In genomic region chr22:31583861-31584485, GRCh38 we compare ENCODE assay signal across 15 cellular contexts.
DNase-seq lines count a peak whose midpoint lies in the region; ATAC-seq, FAIRE-seq and TF ChIP-seq lines count a peak whose summit lies in the region.
"Had no signal": no experiment of that assay in that cellular context is flagged by ENCODE, and none has a peak within 500 bp of the region (broad histone marks: within the 10 kb centered on the region; RNA-seq: fewer than 3 reads in every experiment).

No MANE protein-coding gene starts in this region.

- no peak overlapping the region for H3K4me3 ChIP-seq in fibroblast of villous mesenchyme (ENCODE audit: low read depth, low read length)
- no peak overlapping the region for H3K4me3 ChIP-seq in body of pancreas
- H3K4me3 ChIP-seq: lower lobe of right lung, pancreas had no signal

- TF ChIP-seq CTCF in activated CD8-positive, alpha-beta T cell treated with anti-CD3 and anti-CD28 coated beads for 36 hours (IDR thresholded peaks at IDR 0.05) = no peak
- no peak for TF ChIP-seq CTCF in fibroblast of villous mesenchyme (IDR thresholded peaks at IDR 0.05; ENCODE audit: insufficient read depth, low read depth, low read length)
- TF ChIP-seq CTCF in body of pancreas (IDR thresholded peaks at IDR 0.05) = no peak

- peaks cover 48% of the 10 kb centered on the region for H3K4me1 Mint-ChIP-seq in stimulated activated naive CD8-positive, alpha-beta T cell treated with anti-CD3 and anti-CD28 coated beads, Interleukin-15, Interleukin-2, amounts not matched to agents 100 ng/mL and 50 ng/mL, for 24 hours (ENCODE audit: low read depth)
- H3K4me1 Mint-ChIP-seq in activated CD8-positive, alpha-beta T cell treated with anti-CD3 and anti-CD28 coated beads for 36 hours (ENCODE audit: low read depth) = peaks cover 42% of the 10 kb centered on the region

- DNase-seq in stimulated activated naive CD8-positive, alpha-beta T cell treated with anti-CD3 and anti-CD28 coated beads, Interleukin-15, Interleukin-2, amounts not matched to agents 100 U/mL and 50 U/mL, for 24 hours = no peak
- DNase-seq in activated CD8-positive, alpha-beta T cell treated with anti-CD3 and anti-CD28 coated beads for 36 hours = no peak
- DNase-seq in fibroblast of villous mesenchyme (ENCODE audit: low read depth) (peak; percentile 53), body of pancreas (no peak), SK-N-DZ (ENCODE audit: low spot score) (no peak), COR-L47 (lab: John Stamatoyannopoulos, UW) (no peak), HTR-8/SVneo (ENCODE audit: insufficient read length, low spot score) (no peak)
- DNase-seq: amygdala; effector memory CD4-positive, alpha-beta T cell; Kasumi-1; lower lobe of right lung; pancreas; stimulated activated naive B cell treated with anti-CD40 and anti-IgM and Interleukin-4, amounts not matched to agents 10 μg/mL and 1 μg/mL and 100 μg/mL, for 72 hours had no signal

- H3K36me3 ChIP-seq in body of pancreas (replicated peaks in 1 of 2; ENCODE audit: insufficient read depth in 1 of 2, low read depth in 2 of 2) = no peaks in the 10 kb centered on the region
- H3K36me3 ChIP-seq: pancreas had no signal

- no peaks in the 10 kb centered on the region for H3K27me3 ChIP-seq in body of pancreas
- H3K27me3 ChIP-seq: pancreas had no signal

- POLR2A ChIA-PET in activated CD8-positive, alpha-beta T cell treated with anti-CD3 and anti-CD28 coated beads for 36 hours (lab: Charles Lee) = interaction anchor here (0.6 to 1.4 kb wide), 4 partner anchors 14 to 75 kb away, joined by 3 to 6 read pairs (median 4); no protein-coding TSS in a partner anchor

- peak overlapping the region in 2 of 4 donors; percentile 57 to 65 for H3K27ac ChIP-seq in body of pancreas
- H3K27ac ChIP-seq: lower lobe of right lung had no signal

- no peak overlapping the region for H3K4me3 Mint-ChIP-seq in stimulated activated naive CD8-positive, alpha-beta T cell treated with anti-CD3 and anti-CD28 coated beads, Interleukin-15, Interleukin-2, amounts not matched to agents 100 ng/mL and 50 ng/mL, for 24 hours
- no peak overlapping the region for H3K4me3 Mint-ChIP-seq in activated CD8-positive, alpha-beta T cell treated with anti-CD3 and anti-CD28 coated beads for 36 hours

- H3K9me3 ChIP-seq in body of pancreas = no peaks in the 10 kb centered on the region
- H3K9me3 ChIP-seq: lower lobe of right lung, pancreas had no signal

- no peak for ATAC-seq in stimulated activated naive CD8-positive, alpha-beta T cell treated with anti-CD3 and anti-CD28 coated beads, Interleukin-15, Interleukin-2, amounts not matched to agents 100 U/mL and 50 U/mL, for 24 hours
- ATAC-seq in activated CD8-positive, alpha-beta T cell treated with anti-CD3 and anti-CD28 coated beads for 36 hours = no peak
- ATAC-seq in body of pancreas = no peak
- ATAC-seq: lower lobe of right lung; pancreas; stimulated activated naive B cell treated with anti-CD40 and anti-IgM and Interleukin-4, amounts not matched to agents 10 μg/mL and 1 μg/mL and 100 μg/mL, for 72 hours had no signal

- H3K27ac Mint-ChIP-seq in stimulated activated naive CD8-positive, alpha-beta T cell treated with anti-CD3 and anti-CD28 coated beads, Interleukin-15, Interleukin-2, amounts not matched to agents 100 ng/mL and 50 ng/mL, for 24 hours = peak overlapping the region; percentile 7
- peak overlapping the region; percentile 67 for H3K27ac Mint-ChIP-seq in activated CD8-positive, alpha-beta T cell treated with anti-CD3 and anti-CD28 coated beads for 36 hours

- TF ChIP-seq POLR2A in body of pancreas (IDR thresholded peaks at IDR 0.05) = no peak

- no peak for FAIRE-seq in HTR-8/SVneo (lab: Jason Lieb, UNC)
- FAIRE-seq: GM18507, pancreas had no signal

- 62 to 81% methylated on average over 2 to 3 of the region's 3 CpGs for WGBS in body of pancreas, 2 donors

- no peaks in the 10 kb centered on the region for H3K27me3 Mint-ChIP-seq in stimulated activated naive CD8-positive, alpha-beta T cell treated with anti-CD3 and anti-CD28 coated beads, Interleukin-15, Interleukin-2, amounts not matched to agents 100 ng/mL and 50 ng/mL, for 24 hours
- no peaks in the 10 kb centered on the region for H3K27me3 Mint-ChIP-seq in activated CD8-positive, alpha-beta T cell treated with anti-CD3 and anti-CD28 coated beads for 36 hours
- H3K27me3 Mint-ChIP-seq: stimulated activated naive B cell treated with anti-CD40 and anti-IgM and Interleukin-4, amounts not matched to agents 10 μg/mL and 1 μg/mL and 100 μg/mL, for 72 hours had no signal

- peaks cover 63% of the 10 kb centered on the region for H3K36me3 Mint-ChIP-seq in stimulated activated naive CD8-positive, alpha-beta T cell treated with anti-CD3 and anti-CD28 coated beads, Interleukin-15, Interleukin-2, amounts not matched to agents 100 ng/mL and 50 ng/mL, for 24 hours (ENCODE audit: low read depth)
- peaks cover 67% of the 10 kb centered on the region for H3K36me3 Mint-ChIP-seq in activated CD8-positive, alpha-beta T cell treated with anti-CD3 and anti-CD28 coated beads for 36 hours (ENCODE audit: low read depth)

- intact Hi-C loops in activated CD8-positive, alpha-beta T cell treated with anti-CD3 and anti-CD28 coated beads for 36 hours (cut with micrococcal nuclease) = no loop called here
- intact Hi-C loops in body of pancreas (cut with DNase I) = no loop called here

- H3K9me3 Mint-ChIP-seq in stimulated activated naive CD8-positive, alpha-beta T cell treated with anti-CD3 and anti-CD28 coated beads, Interleukin-15, Interleukin-2, amounts not matched to agents 100 ng/mL and 50 ng/mL, for 24 hours = no peaks in the 10 kb centered on the region
- no peaks in the 10 kb centered on the region for H3K9me3 Mint-ChIP-seq in activated CD8-positive, alpha-beta T cell treated with anti-CD3 and anti-CD28 coated beads for 36 hours
- H3K9me3 Mint-ChIP-seq: stimulated activated naive B cell treated with anti-CD40 and anti-IgM and Interleukin-4, amounts not matched to agents 10 μg/mL and 1 μg/mL and 100 μg/mL, for 72 hours had no signal

- CTCF ChIA-PET in activated CD8-positive, alpha-beta T cell treated with anti-CD3 and anti-CD28 coated beads for 36 hours (lab: Charles Lee) = interaction anchor here (1.0 to 1.4 kb wide), 4 partner anchors 22 to 141 kb away, joined by 3 to 4 read pairs (median 4); no protein-coding TSS in a partner anchor

- peaks cover 14% of the 10 kb centered on the region for H3K4me1 ChIP-seq in body of pancreas
